ENCODE assay signal across 30 cellular contexts in genomic region chr3:115772951-115773350, GRCh38.
"Had no signal": no experiment of that assay in that cellular context is flagged by ENCODE, and none has a peak within 500 bp of the region (broad histone marks: within the 10 kb centered on the region; RNA-seq: fewer than 3 reads in every experiment).

No MANE protein-coding gene starts in this region.

- DNase-seq: activated effector memory CD4-positive, alpha-beta T cell treated with anti-CD3 and anti-CD28 coated beads, Interleukin-2, amount 50 U/mL, for 16 hours; activated effector memory CD4-positive, alpha-beta T cell treated with Interleukin-2 at 50 U/mL for 16 hours; activated gamma-delta T cell; activated gamma-delta T cell treated with Interleukin-2 at 50 U/mL for 16 hours; activated naive CD4-positive, alpha-beta T cell; activated naive CD4-positive, alpha-beta T cell treated with anti-CD3 and anti-CD28 coated beads for 36 hours; activated naive CD4-positive, alpha-beta T cell treated with anti-CD3 and anti-CD28 coated beads, Interleukin-2, amount 10 ng/mL, durations not matched to agents 7 days and 5 days; activated naive CD4-positive, alpha-beta T cell treated with anti-CD3 and anti-CD28 coated beads, Interleukin-2, amount 50 U/mL, for 16 hours; activated naive CD4-positive, alpha-beta T cell treated with Interleukin-2 at 50 U/mL for 16 hours; activated naive CD8-positive, alpha-beta T cell treated with anti-CD3 and anti-CD28 coated beads for 36 hours; activated naive CD8-positive, alpha-beta T cell treated with anti-CD3 and anti-CD28 coated beads, Interleukin-2, amount 10 ng/mL, durations not matched to agents 7 days and 5 days; activated naive CD8-positive, alpha-beta T cell treated with anti-CD3 and anti-CD28 coated beads, Interleukin-2, amount 50 U/mL, for 24 hours; activated T-cell treated with anti-CD3 and anti-CD28 coated beads, Interleukin-2, amount 50 U/mL, for 1 hour; activated T-cell treated with anti-CD3 and anti-CD28 coated beads, Interleukin-2, amount 50 U/mL, for 24 hours; activated T-cell treated with anti-CD3 and anti-CD28 coated beads, Interleukin-2, amount 50 U/mL, for 4 hours; activated T-cell treated with anti-CD3 and anti-CD28 coated beads, Interleukin-2, amount 50 U/mL, for 48 hours; activated T-cell treated with anti-CD3 and anti-CD28 coated beads, Interleukin-2, amount 50 U/mL, for 72 hours; adrenal gland; amniotic stem cell; amygdala; anterior cingulate cortex; aorta; body of pancreas; brain microvascular endothelial cell; caudate nucleus; central memory CD4-positive, alpha-beta T cell; cerebellar nuclear complex had no signal

- H3K27me3 ChIP-seq: adrenal gland, ascending aorta, body of pancreas, brain microvascular endothelial cell, breast epithelium, cardiac muscle cell had no signal

- H3K4me3 ChIP-seq: adrenal gland, ascending aorta, body of pancreas, breast epithelium, cardiac muscle cell had no signal

- H3K27ac ChIP-seq: adrenal gland, ascending aorta, body of pancreas, brain microvascular endothelial cell, breast epithelium, cardiac muscle cell had no signal

- H3K9me3 ChIP-seq: adrenal gland, ascending aorta, body of pancreas, breast epithelium had no signal

- H3K4me1 ChIP-seq: adrenal gland, ascending aorta, body of pancreas, breast epithelium had no signal

- H3K36me3 ChIP-seq: adrenal gland, ascending aorta, brain microvascular endothelial cell, breast epithelium, cardiac muscle cell had no signal
